Comparison of ENCODE assay signal across 1 cellular context in the genomic region with DNA sequence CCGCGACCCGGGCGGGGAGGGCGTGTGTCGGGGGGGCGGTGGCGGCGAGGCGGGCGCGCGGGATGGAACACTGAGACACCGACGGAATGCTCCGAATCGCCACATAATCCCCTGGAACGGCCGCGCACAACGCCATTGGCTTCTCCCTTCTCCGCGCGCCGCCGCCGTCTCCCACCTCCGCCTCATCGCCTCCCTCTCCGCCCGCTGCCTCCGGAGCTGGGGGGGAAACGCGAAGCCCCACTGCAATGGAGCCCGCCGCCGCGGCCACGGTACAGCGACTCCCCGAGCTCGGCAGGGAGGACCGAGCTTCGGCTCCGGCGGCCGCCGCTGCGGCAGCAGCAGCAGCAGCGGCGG.
A peak's percentile ranks its signal among the peaks of the same experiment; 100 is the strongest.
TF ChIP-seq lines count a peak whose summit lies in the region.

A gene (plus strand): TSS at position 103 of the 354 bp plus-strand sequence. CDS start 143 bp downstream, at position 246.

TF ChIP-seq in HepG2, 621 proteins besides CTCF, POLR2A, EP300 and RAD21 (continued from another document):
- TF ChIP-seq, protein P1, sequence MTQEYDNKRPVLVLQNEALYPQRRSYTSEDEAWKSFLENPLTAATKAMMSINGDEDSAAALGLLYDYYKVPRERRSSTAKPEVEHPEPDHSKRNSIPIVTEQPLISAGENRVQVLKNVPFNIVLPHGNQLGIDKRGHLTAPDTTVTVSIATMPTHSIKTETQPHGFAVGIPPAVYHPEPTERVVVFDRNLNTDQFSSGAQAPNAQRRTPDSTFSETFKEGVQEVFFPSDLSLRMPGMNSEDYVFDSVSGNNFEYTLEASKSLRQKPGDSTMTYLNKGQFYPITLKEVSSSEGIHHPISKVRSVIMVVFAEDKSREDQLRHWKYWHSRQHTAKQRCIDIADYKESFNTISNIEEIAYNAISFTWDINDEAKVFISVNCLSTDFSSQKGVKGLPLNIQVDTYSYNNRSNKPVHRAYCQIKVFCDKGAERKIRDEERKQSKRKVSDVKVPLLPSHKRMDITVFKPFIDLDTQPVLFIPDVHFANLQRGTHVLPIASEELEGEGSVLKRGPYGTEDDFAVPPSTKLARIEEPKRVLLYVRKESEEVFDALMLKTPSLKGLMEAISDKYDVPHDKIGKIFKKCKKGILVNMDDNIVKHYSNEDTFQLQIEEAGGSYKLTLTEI (CRISPR knock-in tag; conservative IDR thresholded peaks at IDR 0.05): no peak
- TF ChIP-seq ZNF678 (CRISPR knock-in tag; IDR thresholded peaks at IDR 0.05) (no peak), SRF (IDR thresholded peaks at IDR 0.05; ENCODE audit: low read depth, low read length) (no peak), TOE1 (CRISPR knock-in tag; IDR thresholded peaks at IDR 0.05) (no peak), ZNF496 (CRISPR knock-in tag; IDR thresholded peaks at IDR 0.05; ENCODE audit: insufficient replicate concordance) (no peak), ZNF747 (CRISPR knock-in tag; IDR thresholded peaks at IDR 0.05; ENCODE audit: borderline replicate concordance) (no peak), CREM (IDR thresholded peaks at IDR 0.05) (no peak), CREM (CRISPR knock-in tag; IDR thresholded peaks at IDR 0.05) (no peak), ZNF891 (CRISPR knock-in tag; IDR thresholded peaks at IDR 0.05) (no peak), CBX2 (IDR thresholded peaks at IDR 0.05; ENCODE audit: low read depth, low read length) (no peak), CBX2 (CRISPR knock-in tag; IDR thresholded peaks at IDR 0.05; ENCODE audit: low read depth) (no peak), NBN (conservative IDR thresholded peaks at IDR 0.05) (no peak), HNRNPK (IDR thresholded peaks at IDR 0.05; ENCODE audit: low read depth, low read length, poor library complexity, severe bottlenecking) (no peak), ZNF253 (CRISPR knock-in tag; IDR thresholded peaks at IDR 0.05; ENCODE audit: borderline replicate concordance) (no peak), TCF7L2 (IDR thresholded peaks at IDR 0.05; ENCODE audit: low read depth, low read length) (no peak), ZNF720 (CRISPR knock-in tag; IDR thresholded peaks at IDR 0.05) (no peak), ZEB1 (IDR thresholded peaks at IDR 0.05; ENCODE audit: insufficient replicate concordance, low read depth) (no peak), IKZF1 (IDR thresholded peaks at IDR 0.05) (no peak), KDM3A (CRISPR knock-in tag; IDR thresholded peaks at IDR 0.05; ENCODE audit: low read depth) (0 out of 2 replicates have a peak, but pooled peaks have one; percentile 6), ZFP62 (CRISPR knock-in tag; IDR thresholded peaks at IDR 0.05) (no peak), ZNF670 (CRISPR knock-in tag; IDR thresholded peaks at IDR 0.05; ENCODE audit: borderline replicate concordance) (no peak), POGZ (CRISPR knock-in tag; IDR thresholded peaks at IDR 0.05) (no peak), CBX1 (IDR thresholded peaks at IDR 0.05; ENCODE audit: low read depth) (no peak)
- TF ChIP-seq, protein P2, sequence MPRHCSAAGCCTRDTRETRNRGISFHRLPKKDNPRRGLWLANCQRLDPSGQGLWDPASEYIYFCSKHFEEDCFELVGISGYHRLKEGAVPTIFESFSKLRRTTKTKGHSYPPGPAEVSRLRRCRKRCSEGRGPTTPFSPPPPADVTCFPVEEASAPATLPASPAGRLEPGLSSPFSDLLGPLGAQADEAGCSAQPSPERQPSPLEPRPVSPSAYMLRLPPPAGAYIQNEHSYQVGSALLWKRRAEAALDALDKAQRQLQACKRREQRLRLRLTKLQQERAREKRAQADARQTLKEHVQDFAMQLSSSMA (CRISPR knock-in tag; IDR thresholded peaks at IDR 0.05): no peak
- TF ChIP-seq, protein P3, sequence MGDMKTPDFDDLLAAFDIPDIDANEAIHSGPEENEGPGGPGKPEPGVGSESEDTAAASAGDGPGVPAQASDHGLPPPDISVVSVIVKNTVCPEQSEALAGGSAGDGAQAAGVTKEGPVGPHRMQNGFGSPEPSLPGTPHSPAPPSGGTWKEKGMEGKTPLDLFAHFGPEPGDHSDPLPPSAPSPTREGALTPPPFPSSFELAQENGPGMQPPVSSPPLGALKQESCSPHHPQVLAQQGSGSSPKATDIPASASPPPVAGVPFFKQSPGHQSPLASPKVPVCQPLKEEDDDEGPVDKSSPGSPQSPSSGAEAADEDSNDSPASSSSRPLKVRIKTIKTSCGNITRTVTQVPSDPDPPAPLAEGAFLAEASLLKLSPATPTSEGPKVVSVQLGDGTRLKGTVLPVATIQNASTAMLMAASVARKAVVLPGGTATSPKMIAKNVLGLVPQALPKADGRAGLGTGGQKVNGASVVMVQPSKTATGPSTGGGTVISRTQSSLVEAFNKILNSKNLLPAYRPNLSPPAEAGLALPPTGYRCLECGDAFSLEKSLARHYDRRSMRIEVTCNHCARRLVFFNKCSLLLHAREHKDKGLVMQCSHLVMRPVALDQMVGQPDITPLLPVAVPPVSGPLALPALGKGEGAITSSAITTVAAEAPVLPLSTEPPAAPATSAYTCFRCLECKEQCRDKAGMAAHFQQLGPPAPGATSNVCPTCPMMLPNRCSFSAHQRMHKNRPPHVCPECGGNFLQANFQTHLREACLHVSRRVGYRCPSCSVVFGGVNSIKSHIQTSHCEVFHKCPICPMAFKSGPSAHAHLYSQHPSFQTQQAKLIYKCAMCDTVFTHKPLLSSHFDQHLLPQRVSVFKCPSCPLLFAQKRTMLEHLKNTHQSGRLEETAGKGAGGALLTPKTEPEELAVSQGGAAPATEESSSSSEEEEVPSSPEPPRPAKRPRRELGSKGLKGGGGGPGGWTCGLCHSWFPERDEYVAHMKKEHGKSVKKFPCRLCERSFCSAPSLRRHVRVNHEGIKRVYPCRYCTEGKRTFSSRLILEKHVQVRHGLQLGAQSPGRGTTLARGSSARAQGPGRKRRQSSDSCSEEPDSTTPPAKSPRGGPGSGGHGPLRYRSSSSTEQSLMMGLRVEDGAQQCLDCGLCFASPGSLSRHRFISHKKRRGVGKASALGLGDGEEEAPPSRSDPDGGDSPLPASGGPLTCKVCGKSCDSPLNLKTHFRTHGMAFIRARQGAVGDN (CRISPR knock-in tag; IDR thresholded peaks at IDR 0.05): 0 out of 2 replicates have a peak, but pooled peaks have one; percentile 0
- TF ChIP-seq, protein P4, sequence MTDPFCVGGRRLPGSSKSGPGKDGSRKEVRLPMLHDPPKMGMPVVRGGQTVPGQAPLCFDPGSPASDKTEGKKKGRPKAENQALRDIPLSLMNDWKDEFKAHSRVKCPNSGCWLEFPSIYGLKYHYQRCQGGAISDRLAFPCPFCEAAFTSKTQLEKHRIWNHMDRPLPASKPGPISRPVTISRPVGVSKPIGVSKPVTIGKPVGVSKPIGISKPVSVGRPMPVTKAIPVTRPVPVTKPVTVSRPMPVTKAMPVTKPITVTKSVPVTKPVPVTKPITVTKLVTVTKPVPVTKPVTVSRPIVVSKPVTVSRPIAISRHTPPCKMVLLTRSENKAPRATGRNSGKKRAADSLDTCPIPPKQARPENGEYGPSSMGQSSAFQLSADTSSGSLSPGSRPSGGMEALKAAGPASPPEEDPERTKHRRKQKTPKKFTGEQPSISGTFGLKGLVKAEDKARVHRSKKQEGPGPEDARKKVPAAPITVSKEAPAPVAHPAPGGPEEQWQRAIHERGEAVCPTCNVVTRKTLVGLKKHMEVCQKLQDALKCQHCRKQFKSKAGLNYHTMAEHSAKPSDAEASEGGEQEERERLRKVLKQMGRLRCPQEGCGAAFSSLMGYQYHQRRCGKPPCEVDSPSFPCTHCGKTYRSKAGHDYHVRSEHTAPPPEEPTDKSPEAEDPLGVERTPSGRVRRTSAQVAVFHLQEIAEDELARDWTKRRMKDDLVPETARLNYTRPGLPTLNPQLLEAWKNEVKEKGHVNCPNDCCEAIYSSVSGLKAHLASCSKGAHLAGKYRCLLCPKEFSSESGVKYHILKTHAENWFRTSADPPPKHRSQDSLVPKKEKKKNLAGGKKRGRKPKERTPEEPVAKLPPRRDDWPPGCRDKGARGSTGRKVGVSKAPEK (CRISPR knock-in tag; IDR thresholded peaks at IDR 0.05; ENCODE audit: borderline replicate concordance): no peak
- TF ChIP-seq, protein P5, sequence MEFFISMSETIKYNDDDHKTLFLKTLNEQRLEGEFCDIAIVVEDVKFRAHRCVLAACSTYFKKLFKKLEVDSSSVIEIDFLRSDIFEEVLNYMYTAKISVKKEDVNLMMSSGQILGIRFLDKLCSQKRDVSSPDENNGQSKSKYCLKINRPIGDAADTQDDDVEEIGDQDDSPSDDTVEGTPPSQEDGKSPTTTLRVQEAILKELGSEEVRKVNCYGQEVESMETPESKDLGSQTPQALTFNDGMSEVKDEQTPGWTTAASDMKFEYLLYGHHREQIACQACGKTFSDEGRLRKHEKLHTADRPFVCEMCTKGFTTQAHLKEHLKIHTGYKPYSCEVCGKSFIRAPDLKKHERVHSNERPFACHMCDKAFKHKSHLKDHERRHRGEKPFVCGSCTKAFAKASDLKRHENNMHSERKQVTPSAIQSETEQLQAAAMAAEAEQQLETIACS (CRISPR knock-in tag; IDR thresholded peaks at IDR 0.05): no peak; the same call in 1 of the 2 replicates
- TF ChIP-seq, protein P6, sequence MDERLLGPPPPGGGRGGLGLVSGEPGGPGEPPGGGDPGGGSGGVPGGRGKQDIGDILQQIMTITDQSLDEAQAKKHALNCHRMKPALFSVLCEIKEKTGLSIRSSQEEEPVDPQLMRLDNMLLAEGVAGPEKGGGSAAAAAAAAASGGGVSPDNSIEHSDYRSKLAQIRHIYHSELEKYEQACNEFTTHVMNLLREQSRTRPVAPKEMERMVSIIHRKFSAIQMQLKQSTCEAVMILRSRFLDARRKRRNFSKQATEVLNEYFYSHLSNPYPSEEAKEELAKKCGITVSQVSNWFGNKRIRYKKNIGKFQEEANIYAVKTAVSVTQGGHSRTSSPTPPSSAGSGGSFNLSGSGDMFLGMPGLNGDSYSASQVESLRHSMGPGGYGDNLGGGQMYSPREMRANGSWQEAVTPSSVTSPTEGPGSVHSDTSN (CRISPR knock-in tag; IDR thresholded peaks at IDR 0.05): no peak
